In genomic region chr11:6326980-6327379, GRCh38 we compare ENCODE assay signal across 20 cellular contexts. TPM values are rescaled to one million over a fixed set of nuclear protein-coding genes. Genes with fewer than 3 reads are reported as not detected.
DNase-seq lines count a peak whose midpoint lies in the region; ATAC-seq and TF ChIP-seq lines count a peak whose summit lies in the region.
"Had no signal": no experiment of that assay in that cellular context is flagged by ENCODE, and none has a peak within 500 bp of the region (broad histone marks: within the 10 kb centered on the region; RNA-seq: fewer than 3 reads in every experiment).

No MANE protein-coding gene starts in this region.

- peaks cover 57% of the 10 kb centered on the region for H3K4me1 Mint-ChIP-seq in endothelial cell (ENCODE audit: unreplicated experiment)
- peaks cover 6% of the 10 kb centered on the region for H3K4me1 Mint-ChIP-seq in neural crest cell
- peaks cover 8% of the 10 kb centered on the region for H3K4me1 Mint-ChIP-seq in T-helper 2 cell treated with Interferon-gamma antibody and Interleukin-4, amounts not matched to agents 5 μg/mL and 100 μg/mL, for 36 hours (ENCODE audit: low read depth)

- H3K36me3 ChIP-seq in left ventricle myocardium inferior (peaks cover 7% of the 10 kb centered on the region), right atrium auricular region (no peaks in the 10 kb centered on the region)
- H3K36me3 ChIP-seq: HAP-1, MG63 had no signal

- H3K27me3 ChIP-seq in left ventricle myocardium inferior (ENCODE audit: low read depth) (no peaks in the 10 kb centered on the region), right atrium auricular region (no peaks in the 10 kb centered on the region)
- H3K27me3 ChIP-seq: MG63 had no signal

- ATAC-seq in HG03159 (IDR thresholded peaks at IDR 0.05; ENCODE audit: unreplicated experiment): no peak

- H3K9me3 Mint-ChIP-seq in endothelial cell (ENCODE audit: unreplicated experiment) (no peaks in the 10 kb centered on the region), neural crest cell (no peaks in the 10 kb centered on the region)
- H3K9me3 Mint-ChIP-seq in T-helper 2 cell treated with Interferon-gamma antibody and Interleukin-4, amounts not matched to agents 5 μg/mL and 100 μg/mL, for 36 hours: no peaks in the 10 kb centered on the region
- H3K9me3 Mint-ChIP-seq: HFFc6 had no signal

- H3K9me3 ChIP-seq in left ventricle myocardium inferior (replicated peaks) (no peaks in the 10 kb centered on the region), right atrium auricular region (no peaks in the 10 kb centered on the region)
- H3K9me3 ChIP-seq: HAP-1, MG63 had no signal

- H3K27ac ChIP-seq in left ventricle myocardium inferior (replicated peaks): peak overlapping the region; percentile 72
- peak overlapping the region in 1 of 2 donors; percentile 7 for H3K27ac ChIP-seq in right atrium auricular region
- H3K27ac ChIP-seq: PC-9 had no signal

- H3K27ac Mint-ChIP-seq in endothelial cell (ENCODE audit: unreplicated experiment) (peak overlapping the region; percentile 97), neural crest cell (ENCODE audit: unreplicated experiment) (peak overlapping the region; percentile 43)
- H3K27ac Mint-ChIP-seq in T-helper 2 cell treated with Interferon-gamma antibody and Interleukin-4, amounts not matched to agents 5 μg/mL and 100 μg/mL, for 36 hours: no peak overlapping the region
- H3K27ac Mint-ChIP-seq: HFFc6 had no signal

- H3K4me3 Mint-ChIP-seq in endothelial cell (ENCODE audit: unreplicated experiment) (peak overlapping the region; percentile 38), neural crest cell (no peak overlapping the region)
- H3K4me3 Mint-ChIP-seq in T-helper 2 cell treated with Interferon-gamma antibody and Interleukin-4, amounts not matched to agents 5 μg/mL and 100 μg/mL, for 36 hours: no peak overlapping the region
- H3K4me3 Mint-ChIP-seq: HFFc6 had no signal

- intact Hi-C loops in left ventricle myocardium inferior (cut with micrococcal nuclease): no loop called here

- H3K4me3 ChIP-seq in left ventricle myocardium inferior (no peak overlapping the region), right atrium auricular region (no peak overlapping the region)
- H3K4me3 ChIP-seq: HAP-1, MG63, PC-9 had no signal

- no peak for DNase-seq in left ventricle myocardium inferior
- no peak for DNase-seq in right atrium auricular region (ENCODE audit: low spot score)
- DNase-seq in endothelial cell (ENCODE audit: low spot score): no peak
- no peak for DNase-seq in neural crest cell (ENCODE audit: low read depth, low spot score)
- DNase-seq in NCI-H774 (lab: John Stamatoyannopoulos, UW): no peak
- DNase-seq in T-helper 2 cell treated with Interferon-gamma antibody and Interleukin-4, amounts not matched to agents 5 μg/mL and 100 μg/mL, for 36 hours (ENCODE audit: low spot score): no peak
- DNase-seq: Calu3, DND-41, HFFc6, IMR-90, KG1, MG63, NCI-H2029, NCI-H446, NCI-H524 treated with DMSO at 0.1 percent for 48 hours, PC-9, SHP77 had no signal

- H3K4me1 ChIP-seq in left ventricle myocardium inferior (peaks cover 41% of the 10 kb centered on the region), right atrium auricular region (peaks cover 0 to 16% of the 10 kb centered on the region in 2 donors)
- H3K4me1 ChIP-seq: HAP-1 had no signal

- H3K36me3 Mint-ChIP-seq in endothelial cell (ENCODE audit: low read depth, unreplicated experiment): no peaks in the 10 kb centered on the region
- no peaks in the 10 kb centered on the region for H3K36me3 Mint-ChIP-seq in neural crest cell (ENCODE audit: low read depth)
- peaks cover 4% of the 10 kb centered on the region for H3K36me3 Mint-ChIP-seq in T-helper 2 cell treated with Interferon-gamma antibody and Interleukin-4, amounts not matched to agents 5 μg/mL and 100 μg/mL, for 36 hours (ENCODE audit: low read depth)

- H3K27me3 Mint-ChIP-seq in endothelial cell (ENCODE audit: unreplicated experiment) (no peaks in the 10 kb centered on the region), neural crest cell (ENCODE audit: low read depth) (no peaks in the 10 kb centered on the region)
- peaks cover 8% of the 10 kb centered on the region for H3K27me3 Mint-ChIP-seq in T-helper 2 cell treated with Interferon-gamma antibody and Interleukin-4, amounts not matched to agents 5 μg/mL and 100 μg/mL, for 36 hours (ENCODE audit: low read depth)

- no peak for TF ChIP-seq CTCF in left ventricle myocardium inferior (IDR thresholded peaks at IDR 0.05; ENCODE audit: borderline replicate concordance)
- TF ChIP-seq CTCF in right atrium auricular region (IDR thresholded peaks at IDR 0.05): no peak
- TF ChIP-seq CTCF in endothelial cell (IDR thresholded peaks at IDR 0.05; ENCODE audit: unreplicated experiment): no peak
- no peak for TF ChIP-seq CTCF in neural crest cell (conservative IDR thresholded peaks at IDR 0.05)

RNA-seq across cellular contexts. Expression of gene CAVIN3, which starts 6.7 kb away (rescaled TPM):
- 37.1 TPM for total RNA-seq in left ventricle myocardium inferior
- total RNA-seq in right atrium auricular region: 10 to 100 TPM; 84.8 to 86.7 TPM
- total RNA-seq in endothelial cell (ENCODE audit: unreplicated experiment): 91.0 TPM
- 5.8 and 9.9 TPM in 2 replicates for total RNA-seq in neural crest cell
- total RNA-seq: A172 had no signal
